Comparison of ENCODE assay signal across 1 cellular context in genomic region chr6:161318456-161318855, GRCh38.
TF ChIP-seq lines count a peak whose summit lies in the region.

No MANE protein-coding gene starts in this region.

TF ChIP-seq in HCT116, 20 proteins besides CTCF, POLR2A, EP300 and RAD21 (continued from another document):
- TF ChIP-seq REST (IDR thresholded peaks at IDR 0.05; ENCODE audit: low read depth) = no peak
- no peak for TF ChIP-seq SP1 (IDR thresholded peaks at IDR 0.05; ENCODE audit: low read depth)
